Comparison of ENCODE assay signal across 25 cellular contexts in genomic region chr13:61824168-61824567, GRCh38.
"Had no signal": no experiment of that assay in that cellular context is flagged by ENCODE, and none has a peak within 500 bp of the region (broad histone marks: within the 10 kb centered on the region; RNA-seq: fewer than 3 reads in every experiment).

No MANE protein-coding gene starts in this region.

- H3K4me3 ChIP-seq: colonic mucosa, coronary artery, dorsolateral prefrontal cortex, esophagus muscularis mucosa, esophagus squamous epithelium, gastrocnemius medialis, gastroesophageal sphincter, heart left ventricle, heart right ventricle, hepatocyte had no signal

- H3K4me1 ChIP-seq: colonic mucosa, esophagus muscularis mucosa, esophagus squamous epithelium, foreskin keratinocyte, gastrocnemius medialis, gastroesophageal sphincter, heart left ventricle, heart right ventricle had no signal

- H3K9me3 Mint-ChIP-seq: endodermal cell had no signal

- H3K27me3 Mint-ChIP-seq: dendritic cell treated with granulocyte-macrophage colony-stimulating factor and Interleukin-4, amounts not matched to agents 40 ng/mL and 50 ng/mL, for 4 days; effector memory CD8-positive, alpha-beta T cell had no signal

- H3K36me3 ChIP-seq: colonic mucosa, esophagus muscularis mucosa, esophagus squamous epithelium, gastrocnemius medialis, gastroesophageal sphincter, heart left ventricle, heart right ventricle had no signal

- H3K4me1 Mint-ChIP-seq: endodermal cell had no signal

- H3K4me3 Mint-ChIP-seq: dendritic cell treated with granulocyte-macrophage colony-stimulating factor and Interleukin-4, amounts not matched to agents 40 ng/mL and 50 ng/mL, for 4 days; effector memory CD8-positive, alpha-beta T cell; endodermal cell had no signal

- H3K27me3 ChIP-seq: colonic mucosa, esophagus muscularis mucosa, esophagus squamous epithelium, foreskin keratinocyte, gastrocnemius medialis, gastroesophageal sphincter, heart left ventricle, heart right ventricle, hepatocyte had no signal

- H3K27ac Mint-ChIP-seq: dendritic cell treated with granulocyte-macrophage colony-stimulating factor and Interleukin-4, amounts not matched to agents 40 ng/mL and 50 ng/mL, for 4 days; effector memory CD8-positive, alpha-beta T cell; endodermal cell had no signal

- H3K9me3 ChIP-seq: colonic mucosa, esophagus muscularis mucosa, esophagus squamous epithelium, gastrocnemius medialis, gastroesophageal sphincter had no signal

- ATAC-seq: effector memory CD8-positive, alpha-beta T cell; esophagus mucosa; foreskin keratinocyte; gastrocnemius medialis; gastroesophageal sphincter; heart left ventricle; heart right ventricle had no signal

- DNase-seq: colonic mucosa; cortex of kidney; dermis blood vessel endothelial cell; dorsolateral prefrontal cortex; effector CD4-positive, alpha-beta T cell; effector CD8-positive, alpha-beta T cell; effector memory CD4-positive, alpha-beta T cell; effector memory CD8-positive, alpha-beta T cell; endodermal cell; erythroblast; esophagus squamous epithelium; foreskin fibroblast; foreskin keratinocyte; foreskin melanocyte; gastrocnemius medialis; glutamatergic neuron; head of caudate nucleus; heart left ventricle; heart right ventricle had no signal
